Comparison of ENCODE assay signal across 8 cellular contexts in genomic region chr18:23586249-23587196, GRCh38. TPM values are rescaled to one million over a fixed set of nuclear protein-coding genes. Genes with fewer than 3 reads are reported as not detected.
A peak's percentile ranks its signal among the peaks of the same experiment; 100 is the strongest.
DNase-seq lines count a peak whose midpoint lies in the region; ATAC-seq, FAIRE-seq and TF ChIP-seq lines count a peak whose summit lies in the region.

NPC1 (minus strand) TSS chr18:23586506; CDS start chr18:23586343, 163 bp downstream.

- H3K27me3 Mint-ChIP-seq in T-cell = no peaks in the 10 kb centered on the region
- peaks cover 19% of the 10 kb centered on the region for H3K27me3 Mint-ChIP-seq in progenitor cell of endocrine pancreas

- WGBS in adrenal gland, 4 donors = 0 to 1% (median 0%) methylated on average over 15 to 95 of the region's 95 CpGs
- WGBS in heart right ventricle, 2 donors = 0% methylated on average over 91 to 95 of the region's 95 CpGs

- H3K9me3 ChIP-seq in adrenal gland (replicated peaks in 1 of 3) = no peaks in the 10 kb centered on the region
- no peaks in the 10 kb centered on the region for H3K9me3 ChIP-seq in heart right ventricle

- H3K4me1 Mint-ChIP-seq in T-cell (peaks cover 31 to 44% (median 40%) of the 10 kb centered on the region in 3 donors), progenitor cell of endocrine pancreas (ENCODE audit: low read depth) (peaks cover 16% of the 10 kb centered on the region)

- H3K4me3 Mint-ChIP-seq in T-cell (peak within 1 kb of the TSS; percentile 89 to 92 (median 91)), progenitor cell of endocrine pancreas (ENCODE audit: low read depth) (peak within 1 kb of the TSS; percentile 90)

- H3K36me3 ChIP-seq in adrenal gland (replicated peaks in 1 of 2) (no peaks in the 10 kb centered on the region), heart right ventricle (peaks cover 0 to 8% (median 0%) of the 10 kb centered on the region in 9 donors)

- H3K9me3 Mint-ChIP-seq in T-cell (no peaks in the 10 kb centered on the region), progenitor cell of endocrine pancreas (ENCODE audit: low read depth) (no peaks in the 10 kb centered on the region)

- CTCF ChIA-PET in T-cell (lab: Charles Lee) = interaction anchor here (0.5 to 1.9 kb wide), 11 partner anchors 46 to 455 kb away, joined by 3 to 9 read pairs (median 3); no protein-coding TSS in a partner anchor

- FAIRE-seq in GM12891 (lab: Jason Lieb, UNC) = peak; percentile 96

- POLR2A ChIA-PET in T-cell (lab: Charles Lee) = no interaction called here

- peak within 1 kb of the TSS; percentile 58 to 95 (median 71) for H3K4me3 ChIP-seq in adrenal gland
- H3K4me3 ChIP-seq in heart right ventricle = peak within 1 kb of the TSS; percentile 77 to 97 (median 91)

- TF ChIP-seq POLR2A in GM12891 (IDR thresholded peaks at IDR 0.05; ENCODE audit: low read depth, low read length) = peak; percentile 78
- peak; percentile 77 to 96 for TF ChIP-seq POLR2A in adrenal gland (IDR thresholded peaks at IDR 0.05)

- peak; percentile 75 to 95 (median 84) for TF ChIP-seq CTCF in adrenal gland (IDR thresholded peaks at IDR 0.05)
- TF ChIP-seq CTCF in heart right ventricle (IDR thresholded peaks at IDR 0.05) = peak; percentile 90 to 100 (median 97)
- peak; percentile 93 for TF ChIP-seq CTCF in progenitor cell of endocrine pancreas (IDR thresholded peaks at IDR 0.05; ENCODE audit: unreplicated experiment)

- H3K36me3 Mint-ChIP-seq in T-cell = peaks cover 8% of the 10 kb centered on the region
- no peaks in the 10 kb centered on the region for H3K36me3 Mint-ChIP-seq in progenitor cell of endocrine pancreas (ENCODE audit: insufficient read depth)

- peak; percentile 87 for DNase-seq in GM12891 (ENCODE audit: insufficient read length, low spot score)
- DNase-seq in NCI-H1417 treated with DMSO at 0.1 percent for 48 hours (lab: John Stamatoyannopoulos, UW) = peak; percentile 77
- DNase-seq in T-cell = peak; percentile 82 to 93 (median 89)
- DNase-seq in adrenal gland = peak; percentile 94 to 96 (median 95)
- peak; percentile 92 to 95 for DNase-seq in heart right ventricle
- DNase-seq in progenitor cell of endocrine pancreas (ENCODE audit: low spot score, unreplicated experiment) = peak; percentile 85
- DNase-seq in ureter (ENCODE audit: low spot score) = peak; percentile 95

- H3K27ac Mint-ChIP-seq in T-cell = peak within 1 kb of the TSS; percentile 89 to 94
- H3K27ac Mint-ChIP-seq in progenitor cell of endocrine pancreas = peak within 1 kb of the TSS; percentile 100

- H3K4me1 ChIP-seq in adrenal gland (replicated peaks in 1 of 2) = peaks cover 0 to 40% of the 10 kb centered on the region in 2 donors
- H3K4me1 ChIP-seq in heart right ventricle = peaks cover 0 to 46% (median 24%) of the 10 kb centered on the region in 9 donors

- intact Hi-C loops in adrenal gland (cut with DNase I) (loop anchor here in 1 of 2 donors (5.0 kb wide), 1 partner anchor 69 kb away; no protein-coding TSS in a partner anchor), heart right ventricle (cut with DNase I) (loop anchor here in 9 of 10 donors (1.0 to 5.0 kb wide), 7 partner anchors 69 to 134 kb away; partner anchors contain the start of genes RMC1 (in 3 of the 9) and RIOK3 (in 1 of the 9))

- H3K27me3 ChIP-seq in adrenal gland (no peaks in the 10 kb centered on the region), heart right ventricle (peaks cover 0 to 12% (median 0%) of the 10 kb centered on the region in 7 donors)

- H3K27ac ChIP-seq in adrenal gland (peak within 1 kb of the TSS; percentile 98 to 100 (median 99)), heart right ventricle (peak within 1 kb of the TSS; percentile 94 to 100 (median 98))

- peak; percentile 92 for ATAC-seq in HG02798 (IDR thresholded peaks at IDR 0.05; ENCODE audit: poor library complexity, unreplicated experiment)
- ATAC-seq in T-cell (replicated peaks in 1 of 4) = peak; percentile 92 to 94 (median 93)
- peak; percentile 98 to 99 (median 99) for ATAC-seq in heart right ventricle

TF ChIP-seq in GM12891, 5 proteins besides CTCF, POLR2A, EP300 and RAD21:
- TF ChIP-seq TAF1 (IDR thresholded peaks at IDR 0.05; ENCODE audit: low read depth, low read length) (peak; percentile 43; the same call in 1 of the 2 replicates), PAX5 (IDR thresholded peaks at IDR 0.05; ENCODE audit: insufficient read depth, low read length, severe bottlenecking) (no peak), POLR2AphosphoS5 (IDR thresholded peaks at IDR 0.05; ENCODE audit: low read depth, low read length) (peak; percentile 82), SPI1 (IDR thresholded peaks at IDR 0.05; ENCODE audit: low read depth, low read length) (no peak), POU2F2 (IDR thresholded peaks at IDR 0.05; ENCODE audit: low read depth, low read length) (no peak; the same call in 1 of the 2 replicates)

RNA-seq across cellular contexts. Expression of gene NPC1, which starts in this region (rescaled TPM):
- 8.0 TPM for polyA plus RNA-seq in GM12891 (2012; ENCODE audit: low read depth, missing spikeins)
- total RNA-seq in T-cell (10 to 100 TPM; 35.2 to 52.7 (median 39.4) TPM), adrenal gland (1,000 to 10,000 TPM in 1 of 8 donors, 100 to 1,000 TPM in 5, 10 to 100 TPM in 2; 93.6 to 1,631 (median 117) TPM), heart right ventricle (10 to 100 TPM in 8 of 10 donors, 1 to 10 TPM in 2; 9.7 to 21.2 (median 13.3) TPM), progenitor cell of endocrine pancreas (35.1 and 36.0 TPM in 2 replicates), ureter (42.0 TPM)
- polyA plus RNA-seq in adrenal gland (100 to 1,000 TPM in 1 of 3 donors, 10 to 100 TPM in 2; 38.3 to 361 (median 71.3) TPM), heart right ventricle (10 to 100 TPM in 1 of 2 donors, 1 to 10 TPM in 1; 8.9 to 34.4 TPM)

Comparison
In these comparisons a context has a peak if more than half of its experiments do, and no peak if none do; other contexts are left out.
1. Peak in every context shown above with its lines: DNase-seq, ATAC-seq, H3K4me3 ChIP-seq and H3K27ac ChIP-seq.